Comparison of ENCODE assay signal across 1 cellular context in the genomic region with DNA sequence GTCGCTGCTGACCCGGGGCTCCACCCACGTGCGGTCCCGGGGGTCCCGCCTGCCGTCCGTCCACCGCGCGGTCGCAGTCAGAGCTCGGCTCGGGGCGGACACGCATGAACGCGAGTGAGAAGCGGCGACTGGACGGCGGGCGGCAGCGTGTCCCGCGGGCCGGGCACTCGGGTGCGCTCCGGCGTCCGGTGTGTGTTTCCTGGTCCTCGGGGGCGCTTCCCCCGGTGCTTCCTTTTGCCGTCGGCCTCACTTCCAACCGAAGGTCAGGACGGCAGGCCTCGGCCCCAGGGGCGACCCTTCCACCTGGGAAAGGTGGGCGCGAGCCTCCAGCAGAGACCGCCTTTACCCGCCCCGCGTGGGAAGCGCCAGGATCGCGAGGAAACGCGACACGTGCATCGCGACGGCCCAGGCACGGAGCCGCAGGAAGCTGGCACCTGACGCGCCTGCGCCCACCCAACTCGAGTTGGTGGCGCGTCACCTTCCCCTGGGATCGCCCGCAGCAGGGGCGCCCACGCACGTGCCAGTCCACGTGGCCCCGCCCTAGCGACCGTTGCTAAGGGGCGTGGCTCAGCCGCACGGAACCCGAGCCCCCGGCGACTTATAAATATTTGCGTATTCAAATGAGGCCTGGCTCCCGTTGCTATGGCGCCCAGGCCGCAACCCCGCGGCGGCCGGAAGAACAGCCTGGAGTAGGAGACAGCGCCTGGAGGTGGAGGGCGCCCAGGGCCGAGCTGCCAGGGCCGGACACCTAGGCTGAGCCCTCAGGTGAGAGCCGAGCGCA.
TF ChIP-seq lines count a peak whose summit lies in the region.

A gene with protein sequence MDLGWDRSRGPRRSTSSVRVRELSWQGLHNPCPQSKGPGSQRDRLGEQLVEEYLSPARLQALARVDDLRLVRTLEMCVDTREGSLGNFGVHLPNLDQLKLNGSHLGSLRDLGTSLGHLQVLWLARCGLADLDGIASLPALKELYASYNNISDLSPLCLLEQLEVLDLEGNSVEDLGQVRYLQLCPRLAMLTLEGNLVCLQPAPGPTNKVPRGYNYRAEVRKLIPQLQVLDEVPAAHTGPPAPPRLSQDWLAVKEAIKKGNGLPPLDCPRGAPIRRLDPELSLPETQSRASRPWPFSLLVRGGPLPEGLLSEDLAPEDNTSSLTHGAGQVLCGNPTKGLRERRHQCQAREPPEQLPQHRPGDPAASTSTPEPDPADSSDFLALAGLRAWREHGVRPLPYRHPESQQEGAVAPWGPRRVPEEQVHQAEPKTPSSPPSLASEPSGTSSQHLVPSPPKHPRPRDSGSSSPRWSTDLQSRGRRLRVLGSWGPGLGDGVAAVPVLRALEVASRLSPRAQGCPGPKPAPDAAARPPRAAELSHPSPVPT (plus strand): TSS at position 687 of the 781 bp plus-strand sequence. CDS start 3,158 bp downstream, outside the sequence.

TF ChIP-seq in WTC11, 78 proteins besides CTCF, POLR2A, EP300 and RAD21 (continued from another document):
- TF ChIP-seq, protein P1, sequence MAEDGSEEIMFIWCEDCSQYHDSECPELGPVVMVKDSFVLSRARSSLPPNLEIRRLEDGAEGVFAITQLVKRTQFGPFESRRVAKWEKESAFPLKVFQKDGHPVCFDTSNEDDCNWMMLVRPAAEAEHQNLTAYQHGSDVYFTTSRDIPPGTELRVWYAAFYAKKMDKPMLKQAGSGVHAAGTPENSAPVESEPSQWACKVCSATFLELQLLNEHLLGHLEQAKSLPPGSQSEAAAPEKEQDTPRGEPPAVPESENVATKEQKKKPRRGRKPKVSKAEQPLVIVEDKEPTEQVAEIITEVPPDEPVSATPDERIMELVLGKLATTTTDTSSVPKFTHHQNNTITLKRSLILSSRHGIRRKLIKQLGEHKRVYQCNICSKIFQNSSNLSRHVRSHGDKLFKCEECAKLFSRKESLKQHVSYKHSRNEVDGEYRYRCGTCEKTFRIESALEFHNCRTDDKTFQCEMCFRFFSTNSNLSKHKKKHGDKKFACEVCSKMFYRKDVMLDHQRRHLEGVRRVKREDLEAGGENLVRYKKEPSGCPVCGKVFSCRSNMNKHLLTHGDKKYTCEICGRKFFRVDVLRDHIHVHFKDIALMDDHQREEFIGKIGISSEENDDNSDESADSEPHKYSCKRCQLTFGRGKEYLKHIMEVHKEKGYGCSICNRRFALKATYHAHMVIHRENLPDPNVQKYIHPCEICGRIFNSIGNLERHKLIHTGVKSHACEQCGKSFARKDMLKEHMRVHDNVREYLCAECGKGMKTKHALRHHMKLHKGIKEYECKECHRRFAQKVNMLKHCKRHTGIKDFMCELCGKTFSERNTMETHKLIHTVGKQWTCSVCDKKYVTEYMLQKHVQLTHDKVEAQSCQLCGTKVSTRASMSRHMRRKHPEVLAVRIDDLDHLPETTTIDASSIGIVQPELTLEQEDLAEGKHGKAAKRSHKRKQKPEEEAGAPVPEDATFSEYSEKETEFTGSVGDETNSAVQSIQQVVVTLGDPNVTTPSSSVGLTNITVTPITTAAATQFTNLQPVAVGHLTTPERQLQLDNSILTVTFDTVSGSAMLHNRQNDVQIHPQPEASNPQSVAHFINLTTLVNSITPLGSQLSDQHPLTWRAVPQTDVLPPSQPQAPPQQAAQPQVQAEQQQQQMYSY (CRISPR knock-in tag; IDR thresholded peaks at IDR 0.05) = peak; percentile 83
- TF ChIP-seq, protein P2, sequence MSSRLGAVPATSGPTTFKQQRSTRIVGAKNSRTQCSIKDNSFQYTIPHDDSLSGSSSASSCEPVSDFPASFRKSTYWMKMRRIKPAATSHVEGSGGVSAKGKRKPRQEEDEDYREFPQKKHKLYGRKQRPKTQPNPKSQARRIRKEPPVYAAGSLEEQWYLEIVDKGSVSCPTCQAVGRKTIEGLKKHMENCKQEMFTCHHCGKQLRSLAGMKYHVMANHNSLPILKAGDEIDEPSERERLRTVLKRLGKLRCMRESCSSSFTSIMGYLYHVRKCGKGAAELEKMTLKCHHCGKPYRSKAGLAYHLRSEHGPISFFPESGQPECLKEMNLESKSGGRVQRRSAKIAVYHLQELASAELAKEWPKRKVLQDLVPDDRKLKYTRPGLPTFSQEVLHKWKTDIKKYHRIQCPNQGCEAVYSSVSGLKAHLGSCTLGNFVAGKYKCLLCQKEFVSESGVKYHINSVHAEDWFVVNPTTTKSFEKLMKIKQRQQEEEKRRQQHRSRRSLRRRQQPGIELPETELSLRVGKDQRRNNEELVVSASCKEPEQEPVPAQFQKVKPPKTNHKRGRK (CRISPR knock-in tag; IDR thresholded peaks at IDR 0.05; ENCODE audit: borderline replicate concordance) = no peak
- no peak for TF ChIP-seq TEAD4 (CRISPR knock-in tag; IDR thresholded peaks at IDR 0.05)
- TF ChIP-seq, protein P3, sequence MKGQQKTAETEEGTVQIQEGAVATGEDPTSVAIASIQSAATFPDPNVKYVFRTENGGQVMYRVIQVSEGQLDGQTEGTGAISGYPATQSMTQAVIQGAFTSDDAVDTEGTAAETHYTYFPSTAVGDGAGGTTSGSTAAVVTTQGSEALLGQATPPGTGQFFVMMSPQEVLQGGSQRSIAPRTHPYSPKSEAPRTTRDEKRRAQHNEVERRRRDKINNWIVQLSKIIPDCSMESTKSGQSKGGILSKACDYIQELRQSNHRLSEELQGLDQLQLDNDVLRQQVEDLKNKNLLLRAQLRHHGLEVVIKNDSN (CRISPR knock-in tag; IDR thresholded peaks at IDR 0.05) = peak; percentile 88
- TF ChIP-seq ESRRA (CRISPR knock-in tag; IDR thresholded peaks at IDR 0.05; ENCODE audit: borderline replicate concordance) = 0 out of 2 replicates have a peak, but pooled peaks have one; percentile 18
- TF ChIP-seq SP1 (CRISPR knock-in tag; conservative IDR thresholded peaks at IDR 0.05) = peak; percentile 25; the same call in 1 of the 2 replicates
- TF ChIP-seq, protein P4, sequence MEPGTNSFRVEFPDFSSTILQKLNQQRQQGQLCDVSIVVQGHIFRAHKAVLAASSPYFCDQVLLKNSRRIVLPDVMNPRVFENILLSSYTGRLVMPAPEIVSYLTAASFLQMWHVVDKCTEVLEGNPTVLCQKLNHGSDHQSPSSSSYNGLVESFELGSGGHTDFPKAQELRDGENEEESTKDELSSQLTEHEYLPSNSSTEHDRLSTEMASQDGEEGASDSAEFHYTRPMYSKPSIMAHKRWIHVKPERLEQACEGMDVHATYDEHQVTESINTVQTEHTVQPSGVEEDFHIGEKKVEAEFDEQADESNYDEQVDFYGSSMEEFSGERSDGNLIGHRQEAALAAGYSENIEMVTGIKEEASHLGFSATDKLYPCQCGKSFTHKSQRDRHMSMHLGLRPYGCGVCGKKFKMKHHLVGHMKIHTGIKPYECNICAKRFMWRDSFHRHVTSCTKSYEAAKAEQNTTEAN (CRISPR knock-in tag; IDR thresholded peaks at IDR 0.05) = 0 out of 2 replicates have a peak, but pooled peaks have one; percentile 70
- no peak for TF ChIP-seq MXD4 (CRISPR knock-in tag; IDR thresholded peaks at IDR 0.05; ENCODE audit: borderline replicate concordance)
- TF ChIP-seq FOXK1 (CRISPR knock-in tag; IDR thresholded peaks at IDR 0.05) = peak; percentile 65
- TF ChIP-seq, protein P5, sequence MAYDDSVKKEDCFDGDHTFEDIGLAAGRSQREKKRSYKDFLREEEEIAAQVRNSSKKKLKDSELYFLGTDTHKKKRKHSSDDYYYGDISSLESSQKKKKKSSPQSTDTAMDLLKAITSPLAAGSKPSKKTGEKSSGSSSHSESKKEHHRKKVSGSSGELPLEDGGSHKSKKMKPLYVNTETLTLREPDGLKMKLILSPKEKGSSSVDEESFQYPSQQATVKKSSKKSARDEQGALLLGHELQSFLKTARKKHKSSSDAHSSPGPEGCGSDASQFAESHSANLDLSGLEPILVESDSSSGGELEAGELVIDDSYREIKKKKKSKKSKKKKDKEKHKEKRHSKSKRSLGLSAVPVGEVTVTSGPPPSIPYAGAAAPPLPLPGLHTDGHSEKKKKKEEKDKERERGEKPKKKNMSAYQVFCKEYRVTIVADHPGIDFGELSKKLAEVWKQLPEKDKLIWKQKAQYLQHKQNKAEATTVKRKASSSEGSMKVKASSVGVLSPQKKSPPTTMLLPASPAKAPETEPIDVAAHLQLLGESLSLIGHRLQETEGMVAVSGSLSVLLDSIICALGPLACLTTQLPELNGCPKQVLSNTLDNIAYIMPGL (CRISPR knock-in tag; IDR thresholded peaks at IDR 0.05) = 0 out of 2 replicates have a peak, but pooled peaks have one; percentile 9
- peak; percentile 90 for TF ChIP-seq TP53 (CRISPR knock-in tag; IDR thresholded peaks at IDR 0.05)
- TF ChIP-seq TCF7 (CRISPR knock-in tag; IDR thresholded peaks at IDR 0.05; ENCODE audit: low read depth) = peak; percentile 62; the same call in 1 of the 2 replicates
- TF ChIP-seq, protein P6, sequence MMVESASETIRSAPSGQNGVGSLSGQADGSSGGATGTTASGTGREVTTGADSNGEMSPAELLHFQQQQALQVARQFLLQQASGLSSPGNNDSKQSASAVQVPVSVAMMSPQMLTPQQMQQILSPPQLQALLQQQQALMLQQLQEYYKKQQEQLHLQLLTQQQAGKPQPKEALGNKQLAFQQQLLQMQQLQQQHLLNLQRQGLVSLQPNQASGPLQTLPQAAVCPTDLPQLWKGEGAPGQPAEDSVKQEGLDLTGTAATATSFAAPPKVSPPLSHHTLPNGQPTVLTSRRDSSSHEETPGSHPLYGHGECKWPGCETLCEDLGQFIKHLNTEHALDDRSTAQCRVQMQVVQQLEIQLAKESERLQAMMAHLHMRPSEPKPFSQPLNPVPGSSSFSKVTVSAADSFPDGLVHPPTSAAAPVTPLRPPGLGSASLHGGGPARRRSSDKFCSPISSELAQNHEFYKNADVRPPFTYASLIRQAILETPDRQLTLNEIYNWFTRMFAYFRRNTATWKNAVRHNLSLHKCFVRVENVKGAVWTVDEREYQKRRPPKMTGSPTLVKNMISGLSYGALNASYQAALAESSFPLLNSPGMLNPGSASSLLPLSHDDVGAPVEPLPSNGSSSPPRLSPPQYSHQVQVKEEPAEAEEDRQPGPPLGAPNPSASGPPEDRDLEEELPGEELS (CRISPR knock-in tag; IDR thresholded peaks at IDR 0.05) = peak; percentile 11; the same call in 1 of the 2 replicates
- TF ChIP-seq ZNF232 (CRISPR knock-in tag; IDR thresholded peaks at IDR 0.05) = 0 out of 2 replicates have a peak, but pooled peaks have one; percentile 39
- peak; percentile 81; the same call in 1 of the 2 replicates for TF ChIP-seq ETV6 (CRISPR knock-in tag; IDR thresholded peaks at IDR 0.05)
- TF ChIP-seq MYBL2 (CRISPR knock-in tag; IDR thresholded peaks at IDR 0.05) = peak; percentile 80
- peak; percentile 60; the same call in 1 of the 2 replicates for TF ChIP-seq ZBTB21 (CRISPR knock-in tag; IDR thresholded peaks at IDR 0.05; ENCODE audit: borderline replicate concordance)
- TF ChIP-seq, protein P7, sequence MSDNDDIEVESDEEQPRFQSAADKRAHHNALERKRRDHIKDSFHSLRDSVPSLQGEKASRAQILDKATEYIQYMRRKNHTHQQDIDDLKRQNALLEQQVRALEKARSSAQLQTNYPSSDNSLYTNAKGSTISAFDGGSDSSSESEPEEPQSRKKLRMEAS (CRISPR knock-in tag; IDR thresholded peaks at IDR 0.05) = peak; percentile 94
- no peak for TF ChIP-seq SMAD4 (CRISPR knock-in tag; IDR thresholded peaks at IDR 0.05)
- no peak for TF ChIP-seq ZNF317 (CRISPR knock-in tag; IDR thresholded peaks at IDR 0.05; ENCODE audit: borderline replicate concordance, low read depth)
